8 cellular contexts compared by ENCODE assay signal in genomic region chr1:54950361-54951163, GRCh38. TPM values are rescaled to one million over a fixed set of nuclear protein-coding genes. Genes with fewer than 3 reads are reported as not detected.
DNase-seq lines count a peak whose midpoint lies in the region; ATAC-seq, FAIRE-seq and TF ChIP-seq lines count a peak whose summit lies in the region.

No MANE protein-coding gene starts in this region.

- H3K14ac ChIP-seq in mesenchymal stem cell (ENCODE audit: low read length in 2 of 2) = no peak overlapping the region

- H2BK15ac ChIP-seq in mesenchymal stem cell (ENCODE audit: low read depth, poor library complexity, severe bottlenecking) = peak overlapping the region; percentile 90

- peaks cover 9% of the 10 kb centered on the region for H3K4me1 Mint-ChIP-seq in activated CD4-positive, alpha-beta memory T cell treated with anti-CD3 and anti-CD28 coated beads for 36 hours (ENCODE audit: low read depth)

- H3K4me3 Mint-ChIP-seq in activated CD4-positive, alpha-beta memory T cell treated with anti-CD3 and anti-CD28 coated beads for 36 hours = no peak overlapping the region

- POLR2A ChIA-PET in activated CD4-positive, alpha-beta memory T cell treated with anti-CD3 and anti-CD28 coated beads for 36 hours (lab: Charles Lee) = no interaction called here

- peak; percentile 63 for DNase-seq in D721Med (ENCODE audit: insufficient read length, low spot score)
- peak; percentile 44 for DNase-seq in NCI-H510A (lab: John Stamatoyannopoulos, UW)
- DNase-seq in activated CD4-positive, alpha-beta memory T cell treated with anti-CD3 and anti-CD28 coated beads for 36 hours = peak; percentile 73
- peak; percentile 87 for DNase-seq in mesenchymal stem cell
- DNase-seq in stimulated activated CD8-positive, alpha-beta memory T cell treated with anti-CD3 and anti-CD28 coated beads, Interleukin-12 subunit alpha, Interleukin-12 subunit beta, amount 100 ng/mL, for 4 hours (ENCODE audit: low read depth) = peak; percentile 4

- no peaks in the 10 kb centered on the region for H3K9me3 ChIP-seq in endocrine pancreas (ENCODE audit: control insufficient read depth, low read length)
- H3K9me3 ChIP-seq in mesenchymal stem cell (ENCODE audit: control insufficient read depth, low read length) = no peaks in the 10 kb centered on the region

- H3K4me1 ChIP-seq in endocrine pancreas (ENCODE audit: control insufficient read depth, insufficient read depth, low read length) (no peaks in the 10 kb centered on the region), mesenchymal stem cell (ENCODE audit: control insufficient read depth, insufficient read depth, low read depth, low read length) (peaks cover 19% of the 10 kb centered on the region)

- H3K36me3 Mint-ChIP-seq in activated CD4-positive, alpha-beta memory T cell treated with anti-CD3 and anti-CD28 coated beads for 36 hours = no peaks in the 10 kb centered on the region

- peaks cover 2% of the 10 kb centered on the region for H3K27me3 Mint-ChIP-seq in activated CD4-positive, alpha-beta memory T cell treated with anti-CD3 and anti-CD28 coated beads for 36 hours

- WGBS in mesenchymal stem cell = 43% methylated on average over 27 of the region's 27 CpGs

- H3K27me3 ChIP-seq in endocrine pancreas (ENCODE audit: control insufficient read depth, insufficient read depth, low read length) = no peaks in the 10 kb centered on the region
- no peaks in the 10 kb centered on the region for H3K27me3 ChIP-seq in mesenchymal stem cell (ENCODE audit: control insufficient read depth in 1 of 2, insufficient read depth in 1 of 2, low read length in 2 of 2)

- H3K4me3 ChIP-seq in endocrine pancreas (ENCODE audit: control insufficient read depth, insufficient read depth, low read length) (no peak overlapping the region), mesenchymal stem cell (ENCODE audit: insufficient read depth in 1 of 2, low read depth in 1 of 2, low read length in 2 of 2) (peak overlapping the region in 1 of 2 experiments; percentile 69)

- no peak overlapping the region for H3K27ac ChIP-seq in mesenchymal stem cell (ENCODE audit: low read length, poor library complexity, severe bottlenecking)

- no peaks in the 10 kb centered on the region for H3K9me3 Mint-ChIP-seq in activated CD4-positive, alpha-beta memory T cell treated with anti-CD3 and anti-CD28 coated beads for 36 hours

- H3K36me3 ChIP-seq in endocrine pancreas (ENCODE audit: control insufficient read depth, insufficient read depth, low read length) = no peaks in the 10 kb centered on the region
- H3K36me3 ChIP-seq in mesenchymal stem cell (ENCODE audit: control insufficient read depth in 1 of 2, insufficient read depth in 2 of 2, low read depth in 1 of 2, low read length in 2 of 2) = no peaks in the 10 kb centered on the region

- H3K4ac ChIP-seq in mesenchymal stem cell (ENCODE audit: low read depth in 1 of 2, low read length in 2 of 2) = peak overlapping the region; percentile 76 to 91

- intact Hi-C loops in activated CD4-positive, alpha-beta memory T cell treated with anti-CD3 and anti-CD28 coated beads for 36 hours (cut with micrococcal nuclease) = loop anchor here (1.0 to 5.0 kb wide), 3 partner anchors 46 to 72 kb away; partner anchors contain the start of gene DHCR24

- CTCF ChIA-PET in activated CD4-positive, alpha-beta memory T cell treated with anti-CD3 and anti-CD28 coated beads for 36 hours (lab: Charles Lee) = interaction anchor here (0.6 to 10.0 kb wide), 22 partner anchors 8 to 110 kb away, joined by 3 to 261 read pairs (median 4); partner anchors contain the start of gene BSND

- H4K91ac ChIP-seq in mesenchymal stem cell (ENCODE audit: low read length) = peak overlapping the region; percentile 99

- H4K8ac ChIP-seq in mesenchymal stem cell (ENCODE audit: low read length) = peak overlapping the region; percentile 100

- no peak for FAIRE-seq in D721Med (lab: Jason Lieb, UNC)

- peak overlapping the region; percentile 59 to 95 for H2BK12ac ChIP-seq in mesenchymal stem cell (ENCODE audit: low read length in 2 of 2)

- peak; percentile 88 for TF ChIP-seq CTCF in D721Med (IDR thresholded peaks at IDR 0.05; ENCODE audit: insufficient read depth, missing control alignments)

- H2BK5ac ChIP-seq in mesenchymal stem cell (ENCODE audit: low read depth, low read length, poor library complexity, severe bottlenecking) = no peak overlapping the region

- no peaks in the 10 kb centered on the region for H3K79me1 ChIP-seq in mesenchymal stem cell (replicated peaks; ENCODE audit: low read length, poor library complexity, severe bottlenecking)

- peak overlapping the region; percentile 57 for H2BK120ac ChIP-seq in mesenchymal stem cell (ENCODE audit: low read depth, low read length)

- no peak overlapping the region for H3K4me2 ChIP-seq in mesenchymal stem cell (ENCODE audit: low read length, poor library complexity, severe bottlenecking)

- H3K9ac ChIP-seq in endocrine pancreas (ENCODE audit: control insufficient read depth, insufficient read depth, low read length) (peak overlapping the region; percentile 43), mesenchymal stem cell (ENCODE audit: low read length) (peak overlapping the region; percentile 86)

- ATAC-seq in HG02885 (IDR thresholded peaks at IDR 0.05; ENCODE audit: poor library complexity, unreplicated experiment) (peak; percentile 55), GM21360 (IDR thresholded peaks at IDR 0.05; ENCODE audit: unreplicated experiment) (no peak)

- peak overlapping the region; percentile 26 to 86 for H3K18ac ChIP-seq in mesenchymal stem cell (ENCODE audit: low read depth in 1 of 2, low read length in 2 of 2)

- no peak overlapping the region for H3K27ac Mint-ChIP-seq in activated CD4-positive, alpha-beta memory T cell treated with anti-CD3 and anti-CD28 coated beads for 36 hours

- H2AK5ac ChIP-seq in mesenchymal stem cell (ENCODE audit: low read length, severe bottlenecking) = peak overlapping the region; percentile 70

- H3K23ac ChIP-seq in mesenchymal stem cell (ENCODE audit: low read length in 2 of 2) = no peak overlapping the region

- H2AFZ ChIP-seq in mesenchymal stem cell (ENCODE audit: low read depth, low read length) = peak overlapping the region; percentile 95

RNA-seq across cellular contexts. Expression of gene TMEM61, which starts 29.9 kb away (rescaled TPM):
- total RNA-seq in activated CD4-positive, alpha-beta memory T cell treated with anti-CD3 and anti-CD28 coated beads for 36 hours = not detected
- not detected for polyA plus RNA-seq in mesenchymal stem cell (2013, experiment 1 of 2)
- not detected for polyA plus RNA-seq in mesenchymal stem cell (2013, experiment 2 of 2)

RNA-seq across cellular contexts. Expression of gene BSND, which starts 48.2 kb away (rescaled TPM):
- total RNA-seq in activated CD4-positive, alpha-beta memory T cell treated with anti-CD3 and anti-CD28 coated beads for 36 hours = not detected
- polyA plus RNA-seq in mesenchymal stem cell (2013, experiment 1 of 2) = not detected
- not detected for polyA plus RNA-seq in mesenchymal stem cell (2013, experiment 2 of 2)

Comparison
In these comparisons a context has a peak if more than half of its experiments do, and no peak if none do; other contexts are left out.
1. DNase-seq: peak in every context shown above with its lines; median percentile 87 in mesenchymal stem cell; 73 in activated CD4-positive, alpha-beta memory T cell treated with anti-CD3 and anti-CD28 coated beads for 36 hours; 63 in D721Med; 44 in NCI-H510A; 4 in stimulated activated CD8-positive, alpha-beta memory T cell treated with anti-CD3 and anti-CD28 coated beads, Interleukin-12 subunit alpha, Interleukin-12 subunit beta, amount 100 ng/mL, for 4 hours.